ENCODE assay signal across 26 cellular contexts in genomic region chr2:105378921-105379383, GRCh38. TPM values are rescaled to one million over a fixed set of nuclear protein-coding genes. Genes with fewer than 3 reads are reported as not detected.
DNase-seq lines count a peak whose midpoint lies in the region; ATAC-seq and TF ChIP-seq lines count a peak whose summit lies in the region.
"Had no signal": no experiment of that assay in that cellular context is flagged by ENCODE, and none has a peak within 500 bp of the region (broad histone marks: within the 10 kb centered on the region; RNA-seq: fewer than 3 reads in every experiment).

No MANE protein-coding gene starts in this region.

- H3K9ac ChIP-seq in colonic mucosa (ENCODE audit: low read depth in 2 of 2, low read length in 2 of 2) = no peak overlapping the region
- H3K9ac ChIP-seq in smooth muscle cell (ENCODE audit: low read depth) = no peak overlapping the region

- H3K79me2 ChIP-seq in smooth muscle cell (ENCODE audit: low read depth) = peaks cover 12% of the 10 kb centered on the region

- H3K27me3 ChIP-seq in breast epithelium = no peaks in the 10 kb centered on the region
- no peaks in the 10 kb centered on the region for H3K27me3 ChIP-seq in colonic mucosa
- H3K27me3 ChIP-seq in smooth muscle cell (ENCODE audit: low read depth) = no peaks in the 10 kb centered on the region
- H3K27me3 ChIP-seq: foreskin keratinocyte, upper lobe of left lung had no signal

- H3K9me3 ChIP-seq in breast epithelium (no peaks in the 10 kb centered on the region), colonic mucosa (no peaks in the 10 kb centered on the region), smooth muscle cell (replicated peaks; ENCODE audit: low read depth) (no peaks in the 10 kb centered on the region)
- H3K9me3 ChIP-seq: upper lobe of left lung had no signal

- H3K27me3 Mint-ChIP-seq in MCF 10A (ENCODE audit: insufficient read depth, unreplicated experiment) = no peaks in the 10 kb centered on the region
- H3K27me3 Mint-ChIP-seq: activated CD4-positive, alpha-beta T cell treated with anti-CD3 and anti-CD28 coated beads, Interleukin-2, amount 10 ng/mL, durations not matched to agents 24 days and 14 days; activated CD8-positive, alpha-beta memory T cell treated with anti-CD3 and anti-CD28 coated beads, Interleukin-2, amount 10 ng/mL, durations not matched to agents 7 days and 5 days; activated naive CD8-positive, alpha-beta T cell; memory B cell had no signal

- WGBS in smooth muscle cell (ENCODE audit: low lambda C conversion rate) = 90% methylated on average over 4 of the region's 4 CpGs

- peak overlapping the region; percentile 27 for H3K27ac Mint-ChIP-seq in MCF 10A (ENCODE audit: low read depth, unreplicated experiment)
- H3K27ac Mint-ChIP-seq: activated CD4-positive, alpha-beta T cell treated with anti-CD3 and anti-CD28 coated beads, Interleukin-2, amount 10 ng/mL, durations not matched to agents 24 days and 14 days; activated CD8-positive, alpha-beta memory T cell treated with anti-CD3 and anti-CD28 coated beads, Interleukin-2, amount 10 ng/mL, durations not matched to agents 7 days and 5 days; activated naive CD8-positive, alpha-beta T cell; activated T-helper 1 cell treated with anti-CD3 and anti-CD28 coated beads, Interleukin-12 subunit alpha, Interleukin-12 subunit beta, Interleukin-2, Interleukin-4 antibody, amounts not matched to agents 30 ng/mL and 10 ng/mL and 1 ng/mL, durations not matched to agents 14 hours and 24 hours and 36 hours; memory B cell; naive B cell had no signal

- H3K27ac ChIP-seq in breast epithelium (peak overlapping the region in 1 of 2 donors; percentile 58), colonic mucosa (peak overlapping the region; percentile 80), smooth muscle cell (ENCODE audit: low read depth) (peak overlapping the region; percentile 24)
- H3K27ac ChIP-seq: 22Rv1, foreskin keratinocyte had no signal

- no peak overlapping the region for H2AFZ ChIP-seq in smooth muscle cell (ENCODE audit: low read depth)

- intact Hi-C loops in MCF 10A (cut with micrococcal nuclease) (loop anchor here (2.0 kb wide), 1 partner anchor 142 kb away; no protein-coding TSS in a partner anchor), breast epithelium (cut with DNase I; ENCODE audit: low total_unique reads) (no loop called here), colonic mucosa (cut with DNase I) (no loop called here), left ventricle myocardium superior (cut with micrococcal nuclease) (no loop called here)

- TF ChIP-seq CTCF in MCF 10A (IDR thresholded peaks at IDR 0.05; ENCODE audit: unreplicated experiment) (no peak), breast epithelium (IDR thresholded peaks at IDR 0.05) (no peak), colonic mucosa (IDR thresholded peaks at IDR 0.05) (no peak), smooth muscle cell (IDR thresholded peaks at IDR 0.05; ENCODE audit: borderline replicate concordance, insufficient read depth, poor library complexity, severe bottlenecking) (no peak)

- BruUV-seq in MCF 10A (replicated peaks; lab: Mats Ljungman, UMichigan) = no TSS peak

- no peak for DNase-seq in MCF 10A (ENCODE audit: unreplicated experiment)
- DNase-seq in breast epithelium (ENCODE audit: low spot score in 2 of 2) = no peak
- no peak for DNase-seq in colonic mucosa
- DNase-seq in left ventricle myocardium superior = no peak
- no peak for DNase-seq in smooth muscle cell (lab: John Stamatoyannopoulos, UW; ENCODE audit: unreplicated experiment)
- DNase-seq in activated naive CD4-positive, alpha-beta T cell treated with anti-CD3 and anti-CD28 coated beads, Interleukin-2, amount 50 U/mL, for 16 hours = no peak
- DNase-seq: activated CD4-positive, alpha-beta T cell treated with anti-CD3 and anti-CD28 coated beads, Interleukin-2, amount 10 ng/mL, durations not matched to agents 24 days and 14 days; activated CD8-positive, alpha-beta memory T cell treated with anti-CD3 and anti-CD28 coated beads, Interleukin-2, amount 10 ng/mL, durations not matched to agents 7 days and 5 days; cortex of kidney; endodermal cell; kidney; naive B cell; NCI-H187 treated with DMSO at 0.1 percent for 48 hours; NCI-H345; NCI-H82; nucleus accumbens; PC-3; upper lobe of left lung had no signal

- no peak overlapping the region for H3K4me2 ChIP-seq in smooth muscle cell

- H3K36me3 ChIP-seq in breast epithelium = no peaks in the 10 kb centered on the region
- H3K36me3 ChIP-seq in colonic mucosa = peaks cover 8% of the 10 kb centered on the region
- peaks cover 15% of the 10 kb centered on the region for H3K36me3 ChIP-seq in smooth muscle cell (ENCODE audit: low read depth)
- H3K36me3 ChIP-seq: upper lobe of left lung had no signal

- TF ChIP-seq POLR2A in breast epithelium (IDR thresholded peaks at IDR 0.05) = no peak

- H3K4me3 Mint-ChIP-seq in MCF 10A (ENCODE audit: unreplicated experiment) = no peak overlapping the region
- H3K4me3 Mint-ChIP-seq: activated CD4-positive, alpha-beta T cell treated with anti-CD3 and anti-CD28 coated beads, Interleukin-2, amount 10 ng/mL, durations not matched to agents 24 days and 14 days; activated CD8-positive, alpha-beta memory T cell treated with anti-CD3 and anti-CD28 coated beads, Interleukin-2, amount 10 ng/mL, durations not matched to agents 7 days and 5 days; activated naive CD8-positive, alpha-beta T cell; activated T-helper 1 cell treated with anti-CD3 and anti-CD28 coated beads, Interleukin-12 subunit alpha, Interleukin-12 subunit beta, Interleukin-2, Interleukin-4 antibody, amounts not matched to agents 30 ng/mL and 10 ng/mL and 1 ng/mL, durations not matched to agents 14 hours and 24 hours and 36 hours; endodermal cell; memory B cell; naive B cell had no signal

- no peaks in the 10 kb centered on the region for H3K9me3 Mint-ChIP-seq in MCF 10A (ENCODE audit: unreplicated experiment)
- H3K9me3 Mint-ChIP-seq: activated CD4-positive, alpha-beta T cell treated with anti-CD3 and anti-CD28 coated beads, Interleukin-2, amount 10 ng/mL, durations not matched to agents 24 days and 14 days; activated T-helper 1 cell treated with anti-CD3 and anti-CD28 coated beads, Interleukin-12 subunit alpha, Interleukin-12 subunit beta, Interleukin-2, Interleukin-4 antibody, amounts not matched to agents 30 ng/mL and 10 ng/mL and 1 ng/mL, durations not matched to agents 14 hours and 24 hours and 36 hours; endodermal cell; memory B cell; naive B cell had no signal

- ATAC-seq in left ventricle myocardium superior (peak; percentile 1), GM19467 (IDR thresholded peaks at IDR 0.05; ENCODE audit: unreplicated experiment) (no peak), GM18868 (IDR thresholded peaks at IDR 0.05; ENCODE audit: unreplicated experiment) (no peak)
- ATAC-seq: activated CD8-positive, alpha-beta memory T cell treated with anti-CD3 and anti-CD28 coated beads, Interleukin-2, amount 10 ng/mL, durations not matched to agents 7 days and 5 days; GM12878 had no signal

- H3F3A ChIP-seq in smooth muscle cell (ENCODE audit: low read depth) = peaks cover 9% of the 10 kb centered on the region

- POLR2A ChIA-PET in MCF 10A (lab: Yijun Ruan, JAX) = no interaction called here

- CTCF ChIA-PET in MCF 10A (lab: Yijun Ruan, JAX) = interaction anchor here (0.6 to 1.4 kb wide), 5 partner anchors 8 to 142 kb away, joined by 3 to 5 read pairs (median 4); no protein-coding TSS in a partner anchor

- H3K4me1 Mint-ChIP-seq in MCF 10A (ENCODE audit: insufficient read depth, unreplicated experiment) = peaks cover 10% of the 10 kb centered on the region
- H3K4me1 Mint-ChIP-seq: endodermal cell, memory B cell, naive B cell had no signal

- peaks cover 96% of the 10 kb centered on the region for H3K36me3 Mint-ChIP-seq in MCF 10A (ENCODE audit: insufficient read depth, unreplicated experiment)
- H3K36me3 Mint-ChIP-seq: activated CD8-positive, alpha-beta memory T cell treated with anti-CD3 and anti-CD28 coated beads, Interleukin-2, amount 10 ng/mL, durations not matched to agents 7 days and 5 days; activated naive CD8-positive, alpha-beta T cell; memory B cell; naive B cell had no signal

- H4K20me1 ChIP-seq in smooth muscle cell (ENCODE audit: low read depth) = peaks cover 71% of the 10 kb centered on the region

- no peak overlapping the region for H3K4me3 ChIP-seq in breast epithelium
- H3K4me3 ChIP-seq in colonic mucosa = no peak overlapping the region
- no peak overlapping the region for H3K4me3 ChIP-seq in smooth muscle cell
- H3K4me3 ChIP-seq: GM12878, upper lobe of left lung had no signal

- H3K4me1 ChIP-seq in breast epithelium (peaks cover 0 to 13% of the 10 kb centered on the region in 2 donors), colonic mucosa (no peaks in the 10 kb centered on the region), smooth muscle cell (ENCODE audit: low read depth) (no peaks in the 10 kb centered on the region)

RNA-seq across cellular contexts. Expression of gene FHL2, which starts 19.9 kb away (rescaled TPM):
- total RNA-seq in MCF 10A (2022) = 77.3 and 93.2 TPM in 2 replicates
- 100 to 1,000 TPM in 1 of 3 donors, 10 to 100 TPM in 2; 20.0 to 128 (median 98.2) TPM for total RNA-seq in breast epithelium
- total RNA-seq in colonic mucosa = 100 to 1,000 TPM; 103 to 212 TPM
- 1,772 TPM for total RNA-seq in left ventricle myocardium superior
- 67.6 and 98.0 TPM in 2 replicates for total RNA-seq in smooth muscle cell
- polyA plus RNA-seq in smooth muscle cell = 64.1 and 82.8 TPM in 2 replicates

RNA-seq across cellular contexts. Expression of gene C2orf49, which starts 41.6 kb away (rescaled TPM):
- total RNA-seq in MCF 10A (2022) (24.2 and 24.5 TPM in 2 replicates), breast epithelium (10 to 100 TPM; 20.0 to 31.6 (median 23.0) TPM), colonic mucosa (10 to 100 TPM; 11.9 to 17.4 TPM), left ventricle myocardium superior (18.6 TPM), smooth muscle cell (23.2 and 37.7 TPM in 2 replicates)
- polyA plus RNA-seq in smooth muscle cell = 17.9 and 18.8 TPM in 2 replicates

RNA-seq across cellular contexts. Expression of gene TGFBRAP1, which starts 49.4 kb away (rescaled TPM):
- total RNA-seq in MCF 10A (2022) (16.8 and 19.3 TPM in 2 replicates), breast epithelium (10 to 100 TPM; 24.6 to 29.8 (median 28.5) TPM), colonic mucosa (10 to 100 TPM; 14.2 to 19.8 TPM), left ventricle myocardium superior (9.8 TPM), smooth muscle cell (10.5 and 11.8 TPM in 2 replicates)
- polyA plus RNA-seq in smooth muscle cell = 8.9 and 14.5 TPM in 2 replicates
